In the genomic region with DNA sequence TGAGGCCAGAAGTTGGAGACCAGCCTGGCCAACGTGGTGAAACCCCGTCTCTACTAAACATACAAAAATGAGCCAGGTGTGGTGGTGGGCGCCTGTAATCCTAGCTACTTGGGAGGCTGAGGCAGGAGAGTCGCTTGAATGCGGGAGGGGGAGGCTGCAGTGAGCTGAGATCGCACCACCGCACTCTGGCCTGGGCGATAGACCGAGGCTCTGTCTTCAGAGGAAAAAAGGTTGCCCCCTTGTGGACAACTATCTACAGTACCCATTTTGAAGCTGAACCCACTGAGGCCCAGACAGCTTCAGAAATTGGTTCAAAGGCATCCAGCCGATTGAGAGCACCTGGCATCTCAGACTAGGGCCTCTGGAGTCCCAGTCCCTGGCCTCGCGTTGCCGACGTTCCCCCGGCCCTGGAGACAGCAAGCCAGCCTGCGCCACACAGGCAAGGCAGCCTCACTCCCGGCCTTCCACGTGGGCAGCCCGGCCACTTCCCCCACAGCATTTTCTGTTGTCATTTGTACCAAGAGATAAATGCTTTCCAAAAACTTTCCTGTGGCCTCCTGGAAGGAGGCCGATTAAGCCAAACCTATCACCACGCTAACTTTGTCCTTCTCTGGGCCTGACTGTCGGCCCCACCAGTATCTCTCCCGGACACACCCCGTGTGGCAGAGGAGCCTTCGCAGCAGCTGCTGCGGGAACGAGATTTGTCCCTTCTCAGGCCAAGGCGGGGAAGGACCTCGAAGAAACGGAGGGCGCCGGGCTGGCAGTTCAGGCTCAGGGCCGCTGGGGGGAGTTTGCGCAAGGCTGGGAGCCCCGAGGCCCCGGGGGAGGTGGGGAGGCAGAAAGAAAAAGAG, we compare ENCODE assay signal across 8 cellular contexts.
A peak's percentile ranks its signal among the peaks of the same experiment; 100 is the strongest.
DNase-seq lines count a peak whose midpoint lies in the region; ATAC-seq, FAIRE-seq and TF ChIP-seq lines count a peak whose summit lies in the region.

No MANE protein-coding gene starts in this region.

- no peaks in the 10 kb centered on the region for H3K36me3 ChIP-seq in H7 (replicated peaks; ENCODE audit: control insufficient read depth, insufficient read depth, low read length)

- peaks cover 41% of the 10 kb centered on the region for H3K4me1 Mint-ChIP-seq in WTC11

- peaks cover 20% of the 10 kb centered on the region for H3K27me3 Mint-ChIP-seq in WTC11 (ENCODE audit: low read depth)

- H3K9me3 Mint-ChIP-seq in WTC11: no peaks in the 10 kb centered on the region

- no peak for FAIRE-seq in H54 (lab: Jason Lieb, UNC)

- ATAC-seq in WTC11 (peak; percentile 85), HG02588 (IDR thresholded peaks at IDR 0.05; ENCODE audit: unreplicated experiment) (no peak), HG03045 (IDR thresholded peaks at IDR 0.05; ENCODE audit: unreplicated experiment) (no peak)

- H3K4me3 ChIP-seq in AG04450 (ENCODE audit: low read depth, low read length) (no peak overlapping the region), H7 (ENCODE audit: insufficient read depth, low read depth, low read length) (no peak overlapping the region), epithelial cell of esophagus (ENCODE audit: low read length) (no peak overlapping the region)

- no peaks in the 10 kb centered on the region for H3K9me3 ChIP-seq in AG04450 (ENCODE audit: control insufficient read depth, insufficient read depth, low read length)

- no peaks in the 10 kb centered on the region for H3K27me3 ChIP-seq in AG04450 (ENCODE audit: control insufficient read depth, insufficient read depth, low read length)
- H3K27me3 ChIP-seq in H7 (ENCODE audit: control insufficient read depth, insufficient read depth, low read length): no peaks in the 10 kb centered on the region

- H3K27ac ChIP-seq in AG04450 (ENCODE audit: low read depth, low read length): peak overlapping the region; percentile 21

- CTCF ChIA-PET in AG04450 (lab: Charles Lee): interaction anchor here (0.6 to 6.2 kb wide), 12 partner anchors 19 to 604 kb away, joined by 3 to 39 read pairs (median 3); no protein-coding TSS in a partner anchor
- CTCF ChIA-PET in WTC11 (lab: Charles Lee): interaction anchor here (0.5 to 3.2 kb wide), 42 partner anchors 9 to 1283 kb away, joined by 3 to 40 read pairs (median 4); no protein-coding TSS in a partner anchor

- no peak for TF ChIP-seq POLR2A in H54 (IDR thresholded peaks at IDR 0.05; ENCODE audit: low read depth, low read length)

- TF ChIP-seq CTCF in AG04450 (IDR thresholded peaks at IDR 0.05; ENCODE audit: low read depth, low read length) (peak; percentile 67), WTC11 (IDR thresholded peaks at IDR 0.05) (peak; percentile 43), epithelial cell of esophagus (IDR thresholded peaks at IDR 0.05; ENCODE audit: insufficient read depth, low read depth, low read length, missing control alignments) (peak; percentile 55)

- DNase-seq in AG04450 (ENCODE audit: low read depth, low spot score): no peak
- peak; percentile 94 for DNase-seq in H7
- DNase-seq in WTC11 (ENCODE audit: low spot score): peak; percentile 82
- peak; percentile 34 for DNase-seq in epithelial cell of esophagus (ENCODE audit: low read depth)
- DNase-seq in occipital lobe (lab: John Stamatoyannopoulos, UW): peak; percentile 4
- DNase-seq in H54 (ENCODE audit: insufficient read length, low spot score): no peak

- POLR2A ChIA-PET in AG04450 (lab: Yijun Ruan, JAX): no interaction called here
- POLR2A ChIA-PET in WTC11 (lab: Charles Lee): interaction anchor here (0.6 kb wide), 1 partner anchor 50 kb away, joined by 3 read pairs; no protein-coding TSS in a partner anchor

- H3K4me3 Mint-ChIP-seq in WTC11: peak overlapping the region; percentile 35

- H3K36me3 Mint-ChIP-seq in WTC11: no peaks in the 10 kb centered on the region

- no peak overlapping the region for H3K27ac Mint-ChIP-seq in WTC11

TF ChIP-seq in WTC11, 78 proteins besides CTCF, POLR2A, EP300 and RAD21 (continues in another document):
- TF ChIP-seq NFE2L1 (CRISPR knock-in tag; IDR thresholded peaks at IDR 0.05) (no peak), ARID4B (CRISPR knock-in tag; IDR thresholded peaks at IDR 0.05; ENCODE audit: borderline replicate concordance) (no peak), MLX (CRISPR knock-in tag; IDR thresholded peaks at IDR 0.05) (0 out of 2 replicates have a peak, but pooled peaks have one; percentile 48), TP53 (CRISPR knock-in tag; IDR thresholded peaks at IDR 0.05) (no peak), SMAD3 (CRISPR knock-in tag; IDR thresholded peaks at IDR 0.05; ENCODE audit: borderline replicate concordance) (0 out of 2 replicates have a peak, but pooled peaks have one; percentile 50), ZNF219 (CRISPR knock-in tag; IDR thresholded peaks at IDR 0.05; ENCODE audit: borderline replicate concordance) (no peak), MAX (CRISPR knock-in tag; IDR thresholded peaks at IDR 0.05) (peak; percentile 52), NR2C2 (CRISPR knock-in tag; IDR thresholded peaks at IDR 0.05) (peak; percentile 19; the same call in 1 of the 2 replicates), FOXP1 (CRISPR knock-in tag; IDR thresholded peaks at IDR 0.05; ENCODE audit: borderline replicate concordance) (no peak), CREB1 (CRISPR knock-in tag; IDR thresholded peaks at IDR 0.05) (no peak), ZSCAN18 (CRISPR knock-in tag; IDR thresholded peaks at IDR 0.05) (no peak), ZNF416 (CRISPR knock-in tag; IDR thresholded peaks at IDR 0.05) (no peak)
- TF ChIP-seq, protein P1, sequence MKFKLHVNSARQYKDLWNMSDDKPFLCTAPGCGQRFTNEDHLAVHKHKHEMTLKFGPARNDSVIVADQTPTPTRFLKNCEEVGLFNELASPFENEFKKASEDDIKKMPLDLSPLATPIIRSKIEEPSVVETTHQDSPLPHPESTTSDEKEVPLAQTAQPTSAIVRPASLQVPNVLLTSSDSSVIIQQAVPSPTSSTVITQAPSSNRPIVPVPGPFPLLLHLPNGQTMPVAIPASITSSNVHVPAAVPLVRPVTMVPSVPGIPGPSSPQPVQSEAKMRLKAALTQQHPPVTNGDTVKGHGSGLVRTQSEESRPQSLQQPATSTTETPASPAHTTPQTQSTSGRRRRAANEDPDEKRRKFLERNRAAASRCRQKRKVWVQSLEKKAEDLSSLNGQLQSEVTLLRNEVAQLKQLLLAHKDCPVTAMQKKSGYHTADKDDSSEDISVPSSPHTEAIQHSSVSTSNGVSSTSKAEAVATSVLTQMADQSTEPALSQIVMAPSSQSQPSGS (CRISPR knock-in tag; IDR thresholded peaks at IDR 0.05; ENCODE audit: borderline replicate concordance, low read depth): no peak

Comparison
In these comparisons a context has a peak if more than half of its experiments do, and no peak if none do; other contexts are left out.
1. DNase-seq: peak in H7 (single experiment), WTC11 (single experiment), epithelial cell of esophagus (single experiment) and occipital lobe (single experiment); none in AG04450 (single experiment) and H54 (single experiment).
2. Peak in every context shown above with its lines, with median percentiles within 50 percentile points of each other: CTCF ChIP-seq.